In the genomic region with DNA sequence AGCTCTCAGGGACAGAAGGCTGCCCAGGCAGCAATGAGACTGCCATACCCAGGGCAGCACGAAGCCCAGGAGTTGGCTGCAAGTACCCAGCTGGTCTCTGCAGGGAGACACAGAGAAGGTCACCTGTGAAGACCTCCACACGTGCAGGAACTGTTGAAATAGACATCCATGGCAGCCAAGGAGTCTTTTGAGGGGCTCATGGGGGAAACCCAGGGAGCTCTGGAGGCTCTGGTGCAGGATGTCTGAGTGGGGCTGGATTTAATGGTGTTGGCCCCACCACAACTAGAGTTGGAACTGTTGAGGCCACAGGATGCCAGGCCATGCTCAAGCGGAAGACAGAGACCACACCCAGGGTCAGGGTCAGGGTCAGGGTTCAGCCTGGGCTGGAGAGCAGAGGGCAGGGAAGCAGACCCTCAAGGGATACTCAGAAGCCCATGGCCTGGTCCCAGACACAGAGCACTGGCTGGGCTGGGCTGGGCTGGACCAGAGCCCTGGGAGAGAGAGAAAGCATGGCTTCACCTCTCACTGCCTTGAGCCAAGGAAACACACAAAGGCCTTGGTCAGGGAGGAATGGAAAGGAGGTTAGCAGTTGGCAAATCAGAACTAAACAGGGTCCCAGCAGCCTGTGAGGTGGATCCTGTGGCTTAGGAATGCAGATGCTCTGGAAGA, we compare ENCODE assay signal across 2 cellular contexts.
TF ChIP-seq lines count a peak whose summit lies in the region.

No MANE protein-coding gene starts in this region.

TF ChIP-seq in liver, 16 proteins besides CTCF, POLR2A, EP300 and RAD21 (continued from another document):
- TF ChIP-seq, protein P1, sequence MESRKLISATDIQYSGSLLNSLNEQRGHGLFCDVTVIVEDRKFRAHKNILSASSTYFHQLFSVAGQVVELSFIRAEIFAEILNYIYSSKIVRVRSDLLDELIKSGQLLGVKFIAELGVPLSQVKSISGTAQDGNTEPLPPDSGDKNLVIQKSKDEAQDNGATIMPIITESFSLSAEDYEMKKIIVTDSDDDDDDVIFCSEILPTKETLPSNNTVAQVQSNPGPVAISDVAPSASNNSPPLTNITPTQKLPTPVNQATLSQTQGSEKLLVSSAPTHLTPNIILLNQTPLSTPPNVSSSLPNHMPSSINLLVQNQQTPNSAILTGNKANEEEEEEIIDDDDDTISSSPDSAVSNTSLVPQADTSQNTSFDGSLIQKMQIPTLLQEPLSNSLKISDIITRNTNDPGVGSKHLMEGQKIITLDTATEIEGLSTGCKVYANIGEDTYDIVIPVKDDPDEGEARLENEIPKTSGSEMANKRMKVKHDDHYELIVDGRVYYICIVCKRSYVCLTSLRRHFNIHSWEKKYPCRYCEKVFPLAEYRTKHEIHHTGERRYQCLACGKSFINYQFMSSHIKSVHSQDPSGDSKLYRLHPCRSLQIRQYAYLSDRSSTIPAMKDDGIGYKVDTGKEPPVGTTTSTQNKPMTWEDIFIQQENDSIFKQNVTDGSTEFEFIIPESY (IDR thresholded peaks at IDR 0.05), result no peak
- TF ChIP-seq NR2F2 (IDR thresholded peaks at IDR 0.05), result peak; percentile 15
- TF ChIP-seq, protein P2, sequence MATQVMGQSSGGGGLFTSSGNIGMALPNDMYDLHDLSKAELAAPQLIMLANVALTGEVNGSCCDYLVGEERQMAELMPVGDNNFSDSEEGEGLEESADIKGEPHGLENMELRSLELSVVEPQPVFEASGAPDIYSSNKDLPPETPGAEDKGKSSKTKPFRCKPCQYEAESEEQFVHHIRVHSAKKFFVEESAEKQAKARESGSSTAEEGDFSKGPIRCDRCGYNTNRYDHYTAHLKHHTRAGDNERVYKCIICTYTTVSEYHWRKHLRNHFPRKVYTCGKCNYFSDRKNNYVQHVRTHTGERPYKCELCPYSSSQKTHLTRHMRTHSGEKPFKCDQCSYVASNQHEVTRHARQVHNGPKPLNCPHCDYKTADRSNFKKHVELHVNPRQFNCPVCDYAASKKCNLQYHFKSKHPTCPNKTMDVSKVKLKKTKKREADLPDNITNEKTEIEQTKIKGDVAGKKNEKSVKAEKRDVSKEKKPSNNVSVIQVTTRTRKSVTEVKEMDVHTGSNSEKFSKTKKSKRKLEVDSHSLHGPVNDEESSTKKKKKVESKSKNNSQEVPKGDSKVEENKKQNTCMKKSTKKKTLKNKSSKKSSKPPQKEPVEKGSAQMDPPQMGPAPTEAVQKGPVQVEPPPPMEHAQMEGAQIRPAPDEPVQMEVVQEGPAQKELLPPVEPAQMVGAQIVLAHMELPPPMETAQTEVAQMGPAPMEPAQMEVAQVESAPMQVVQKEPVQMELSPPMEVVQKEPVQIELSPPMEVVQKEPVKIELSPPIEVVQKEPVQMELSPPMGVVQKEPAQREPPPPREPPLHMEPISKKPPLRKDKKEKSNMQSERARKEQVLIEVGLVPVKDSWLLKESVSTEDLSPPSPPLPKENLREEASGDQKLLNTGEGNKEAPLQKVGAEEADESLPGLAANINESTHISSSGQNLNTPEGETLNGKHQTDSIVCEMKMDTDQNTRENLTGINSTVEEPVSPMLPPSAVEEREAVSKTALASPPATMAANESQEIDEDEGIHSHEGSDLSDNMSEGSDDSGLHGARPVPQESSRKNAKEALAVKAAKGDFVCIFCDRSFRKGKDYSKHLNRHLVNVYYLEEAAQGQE (IDR thresholded peaks at IDR 0.05), result no peak

TF ChIP-seq in HepG2, 621 proteins besides CTCF, POLR2A, EP300 and RAD21 (continued from another document):
- TF ChIP-seq SRSF9 (IDR thresholded peaks at IDR 0.05; ENCODE audit: borderline replicate concordance, insufficient read depth, low read depth, low read length, poor library complexity, severe bottlenecking), result no peak
- no peak for TF ChIP-seq ZNF781 (CRISPR knock-in tag; IDR thresholded peaks at IDR 0.05; ENCODE audit: borderline replicate concordance, not compliant biosample characterization)
- TF ChIP-seq, protein P3, sequence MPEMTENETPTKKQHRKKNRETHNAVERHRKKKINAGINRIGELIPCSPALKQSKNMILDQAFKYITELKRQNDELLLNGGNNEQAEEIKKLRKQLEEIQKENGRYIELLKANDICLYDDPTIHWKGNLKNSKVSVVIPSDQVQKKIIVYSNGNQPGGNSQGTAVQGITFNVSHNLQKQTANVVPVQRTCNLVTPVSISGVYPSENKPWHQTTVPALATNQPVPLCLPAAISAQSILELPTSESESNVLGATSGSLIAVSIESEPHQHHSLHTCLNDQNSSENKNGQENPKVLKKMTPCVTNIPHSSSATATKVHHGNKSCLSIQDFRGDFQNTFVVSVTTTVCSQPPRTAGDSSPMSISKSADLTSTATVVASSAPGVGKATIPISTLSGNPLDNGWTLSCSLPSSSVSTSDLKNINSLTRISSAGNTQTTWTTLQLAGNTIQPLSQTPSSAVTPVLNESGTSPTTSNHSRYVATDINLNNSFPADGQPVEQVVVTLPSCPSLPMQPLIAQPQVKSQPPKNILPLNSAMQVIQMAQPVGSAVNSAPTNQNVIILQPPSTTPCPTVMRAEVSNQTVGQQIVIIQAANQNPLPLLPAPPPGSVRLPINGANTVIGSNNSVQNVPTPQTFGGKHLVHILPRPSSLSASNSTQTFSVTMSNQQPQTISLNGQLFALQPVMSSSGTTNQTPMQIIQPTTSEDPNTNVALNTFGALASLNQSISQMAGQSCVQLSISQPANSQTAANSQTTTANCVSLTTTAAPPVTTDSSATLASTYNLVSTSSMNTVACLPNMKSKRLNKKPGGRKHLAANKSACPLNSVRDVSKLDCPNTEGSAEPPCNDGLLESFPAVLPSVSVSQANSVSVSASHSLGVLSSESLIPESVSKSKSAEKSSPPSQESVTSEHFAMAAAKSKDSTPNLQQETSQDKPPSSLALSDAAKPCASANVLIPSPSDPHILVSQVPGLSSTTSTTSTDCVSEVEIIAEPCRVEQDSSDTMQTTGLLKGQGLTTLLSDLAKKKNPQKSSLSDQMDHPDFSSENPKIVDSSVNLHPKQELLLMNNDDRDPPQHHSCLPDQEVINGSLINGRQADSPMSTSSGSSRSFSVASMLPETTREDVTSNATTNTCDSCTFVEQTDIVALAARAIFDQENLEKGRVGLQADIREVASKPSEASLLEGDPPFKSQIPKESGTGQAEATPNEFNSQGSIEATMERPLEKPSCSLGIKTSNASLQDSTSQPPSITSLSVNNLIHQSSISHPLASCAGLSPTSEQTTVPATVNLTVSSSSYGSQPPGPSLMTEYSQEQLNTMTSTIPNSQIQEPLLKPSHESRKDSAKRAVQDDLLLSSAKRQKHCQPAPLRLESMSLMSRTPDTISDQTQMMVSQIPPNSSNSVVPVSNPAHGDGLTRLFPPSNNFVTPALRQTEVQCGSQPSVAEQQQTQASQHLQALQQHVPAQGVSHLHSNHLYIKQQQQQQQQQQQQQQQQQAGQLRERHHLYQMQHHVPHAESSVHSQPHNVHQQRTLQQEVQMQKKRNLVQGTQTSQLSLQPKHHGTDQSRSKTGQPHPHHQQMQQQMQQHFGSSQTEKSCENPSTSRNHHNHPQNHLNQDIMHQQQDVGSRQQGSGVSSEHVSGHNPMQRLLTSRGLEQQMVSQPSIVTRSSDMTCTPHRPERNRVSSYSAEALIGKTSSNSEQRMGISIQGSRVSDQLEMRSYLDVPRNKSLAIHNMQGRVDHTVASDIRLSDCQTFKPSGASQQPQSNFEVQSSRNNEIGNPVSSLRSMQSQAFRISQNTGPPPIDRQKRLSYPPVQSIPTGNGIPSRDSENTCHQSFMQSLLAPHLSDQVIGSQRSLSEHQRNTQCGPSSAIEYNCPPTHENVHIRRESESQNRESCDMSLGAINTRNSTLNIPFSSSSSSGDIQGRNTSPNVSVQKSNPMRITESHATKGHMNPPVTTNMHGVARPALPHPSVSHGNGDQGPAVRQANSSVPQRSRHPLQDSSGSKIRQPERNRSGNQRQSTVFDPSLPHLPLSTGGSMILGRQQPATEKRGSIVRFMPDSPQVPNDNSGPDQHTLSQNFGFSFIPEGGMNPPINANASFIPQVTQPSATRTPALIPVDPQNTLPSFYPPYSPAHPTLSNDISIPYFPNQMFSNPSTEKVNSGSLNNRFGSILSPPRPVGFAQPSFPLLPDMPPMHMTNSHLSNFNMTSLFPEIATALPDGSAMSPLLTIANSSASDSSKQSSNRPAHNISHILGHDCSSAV (CRISPR knock-in tag; IDR thresholded peaks at IDR 0.05; ENCODE audit: borderline replicate concordance), result no peak
- TF ChIP-seq YY1 (IDR thresholded peaks at IDR 0.05; ENCODE audit: insufficient read depth, insufficient replicate concordance, low read depth, low read length), result no peak
- TF ChIP-seq ZBTB21 (CRISPR knock-in tag; IDR thresholded peaks at IDR 0.05), result no peak
- TF ChIP-seq ZNF496 (CRISPR knock-in tag; IDR thresholded peaks at IDR 0.05; ENCODE audit: insufficient replicate concordance), result no peak
- TF ChIP-seq ZNF34 (CRISPR knock-in tag; IDR thresholded peaks at IDR 0.05; ENCODE audit: borderline replicate concordance), result no peak
TF ChIP-seq in HepG2: peak in this region for 0.
